In genomic region chr12:3135522-3136461, GRCh38 we compare ENCODE assay signal across 8 cellular contexts. TPM values are rescaled to one million over a fixed set of nuclear protein-coding genes. Genes with fewer than 3 reads are reported as not detected.
DNase-seq lines count a peak whose midpoint lies in the region; ATAC-seq and TF ChIP-seq lines count a peak whose summit lies in the region.

No MANE protein-coding gene starts in this region.

- TF ChIP-seq CTCF in GM12873 (IDR thresholded peaks at IDR 0.05; ENCODE audit: insufficient read depth, low read depth, low read length, missing control alignments), result peak; percentile 87

- peak; percentile 79 for ATAC-seq in left colon
- ATAC-seq in GM18517 (IDR thresholded peaks at IDR 0.05; ENCODE audit: unreplicated experiment), result no peak

- intact Hi-C loops in left colon (cut with DNase I, micrococcal nuclease), result loop anchor here (5.0 kb wide), 3 partner anchors 67 to 142 kb away; no protein-coding TSS in a partner anchor

- DNase-seq in A172 (ENCODE audit: low spot score), result peak; percentile 54
- DNase-seq in NCI-H1694 (lab: John Stamatoyannopoulos, UW), result peak; percentile 86
- DNase-seq in UCSD-AML1 (lab: John Stamatoyannopoulos, UW; ENCODE audit: unreplicated experiment), result peak; percentile 48
- DNase-seq in cerebellum (ENCODE audit: low spot score), result peak; percentile 90
- peak in 1 of 2 donors; percentile 23 for DNase-seq in left colon
- peak; percentile 10 for DNase-seq in stimulated activated CD8-positive, alpha-beta memory T cell treated with anti-CD3 and anti-CD28 coated beads, Interleukin-12 subunit alpha, Interleukin-12 subunit beta, amount 100 ng/mL, for 1 hour (ENCODE audit: low read depth)

RNA-seq across cellular contexts. Expression of gene TSPAN9, which starts 58.6 kb away (rescaled TPM):
- 7.0 and 10.3 TPM in 2 replicates for total RNA-seq in A172 (2014; rRNA removed; shearing (Covaris generic))
- 70.4 TPM for total RNA-seq in cerebellum
- 1 to 10 TPM; 7.1 to 9.6 TPM for total RNA-seq in left colon
